ENCODE assay signal across 1 cellular context in the genomic region with DNA sequence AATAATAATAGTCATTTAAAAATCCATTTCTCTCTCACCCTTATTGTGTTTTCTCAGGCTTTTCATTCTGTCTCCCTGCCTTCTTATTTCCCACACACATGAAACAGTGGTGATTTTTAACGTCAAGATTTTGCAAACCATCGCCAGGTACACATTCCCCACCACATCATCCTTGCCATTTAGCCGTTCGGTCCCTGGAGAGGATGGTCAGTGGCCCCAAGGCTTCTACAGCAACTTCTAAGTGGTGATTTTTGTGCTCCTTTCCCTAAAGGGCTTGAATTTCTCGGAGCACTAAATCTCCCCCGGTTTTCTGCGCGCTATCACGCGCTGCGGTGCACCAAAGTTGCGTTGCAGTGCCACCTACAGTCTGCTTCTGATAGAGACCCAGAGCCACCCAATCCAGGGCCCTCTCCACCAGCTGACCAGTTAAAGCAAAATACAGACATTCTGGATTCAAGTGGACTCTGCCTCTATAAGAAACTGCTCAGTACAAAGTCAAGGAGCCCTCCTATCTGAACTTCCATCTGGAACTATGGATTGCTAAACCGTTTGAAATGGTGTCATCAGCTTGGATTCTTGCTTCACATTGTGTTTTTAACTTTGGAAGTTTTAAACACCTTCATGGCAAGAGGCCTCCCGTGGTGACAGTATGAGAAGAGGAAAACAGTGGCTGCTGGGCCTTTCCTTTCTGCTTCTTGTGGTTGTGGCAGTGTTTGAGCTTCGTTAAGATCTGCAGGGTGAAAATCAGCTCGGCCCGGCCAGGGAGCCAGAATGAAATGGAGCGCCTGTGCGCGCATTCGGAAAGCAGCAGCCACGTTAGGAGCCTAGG.
TF ChIP-seq lines count a peak whose summit lies in the region.

No MANE protein-coding gene starts in this region.

TF ChIP-seq in HepG2, 621 proteins besides CTCF, POLR2A, EP300 and RAD21 (continued from another document and continues in another):
- TF ChIP-seq, protein P1, sequence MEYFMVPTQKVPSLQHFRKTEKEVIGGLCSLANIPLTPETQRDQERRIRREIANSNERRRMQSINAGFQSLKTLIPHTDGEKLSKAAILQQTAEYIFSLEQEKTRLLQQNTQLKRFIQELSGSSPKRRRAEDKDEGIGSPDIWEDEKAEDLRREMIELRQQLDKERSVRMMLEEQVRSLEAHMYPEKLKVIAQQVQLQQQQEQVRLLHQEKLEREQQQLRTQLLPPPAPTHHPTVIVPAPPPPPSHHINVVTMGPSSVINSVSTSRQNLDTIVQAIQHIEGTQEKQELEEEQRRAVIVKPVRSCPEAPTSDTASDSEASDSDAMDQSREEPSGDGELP (IDR thresholded peaks at IDR 0.05; ENCODE audit: borderline replicate concordance, low read depth): peak; percentile 89
- TF ChIP-seq ZNF75D (CRISPR knock-in tag; IDR thresholded peaks at IDR 0.05; ENCODE audit: borderline replicate concordance) (no peak), ZNF772 (CRISPR knock-in tag; IDR thresholded peaks at IDR 0.05) (no peak), MEF2D (CRISPR knock-in tag; IDR thresholded peaks at IDR 0.05) (peak; percentile 41), SUZ12 (IDR thresholded peaks at IDR 0.05; ENCODE audit: low read depth, low read length) (no peak), KLF9 (CRISPR knock-in tag; IDR thresholded peaks at IDR 0.05; ENCODE audit: low read depth) (0 out of 2 replicates have a peak, but pooled peaks have one; percentile 34), EEA1 (CRISPR knock-in tag; IDR thresholded peaks at IDR 0.05; ENCODE audit: borderline replicate concordance) (no peak), ZBTB20 (CRISPR knock-in tag; IDR thresholded peaks at IDR 0.05; ENCODE audit: borderline replicate concordance, low read depth) (no peak), ZNF670 (CRISPR knock-in tag; IDR thresholded peaks at IDR 0.05; ENCODE audit: borderline replicate concordance) (no peak), ZNF10 (CRISPR knock-in tag; IDR thresholded peaks at IDR 0.05; ENCODE audit: borderline replicate concordance, low read depth) (no peak), SSRP1 (CRISPR knock-in tag; IDR thresholded peaks at IDR 0.05) (no peak), NFE2 (CRISPR knock-in tag; IDR thresholded peaks at IDR 0.05) (no peak), TOPORS (CRISPR knock-in tag; IDR thresholded peaks at IDR 0.05) (no peak; the same call in 1 of the 2 replicates), HOXA9 (CRISPR knock-in tag; IDR thresholded peaks at IDR 0.05; ENCODE audit: borderline replicate concordance) (no peak), ZZZ3 (CRISPR knock-in tag; IDR thresholded peaks at IDR 0.05; ENCODE audit: borderline replicate concordance) (no peak), ZFP36L1 (CRISPR knock-in tag; IDR thresholded peaks at IDR 0.05) (peak; percentile 58; the same call in 1 of the 2 replicates), IRX3 (CRISPR knock-in tag; IDR thresholded peaks at IDR 0.05; ENCODE audit: borderline replicate concordance, low read depth) (no peak), ZC3H4 (CRISPR knock-in tag; IDR thresholded peaks at IDR 0.05; ENCODE audit: borderline replicate concordance) (no peak), FOXO1 (CRISPR knock-in tag; IDR thresholded peaks at IDR 0.05) (0 out of 2 replicates have a peak, but pooled peaks have one; percentile 24), NFKB2 (CRISPR knock-in tag; IDR thresholded peaks at IDR 0.05; ENCODE audit: borderline replicate concordance) (peak; percentile 50; the same call in 1 of the 2 replicates), ZNF563 (CRISPR knock-in tag; IDR thresholded peaks at IDR 0.05) (peak; percentile 57; the same call in 1 of the 2 replicates), MBD4 (IDR thresholded peaks at IDR 0.05; ENCODE audit: borderline replicate concordance, low read length) (no peak), MED1 (CRISPR knock-in tag; IDR thresholded peaks at IDR 0.05) (peak; percentile 30; the same call in 1 of the 2 replicates), KMT2A (CRISPR knock-in tag; IDR thresholded peaks at IDR 0.05) (no peak), ELF4 (CRISPR knock-in tag; IDR thresholded peaks at IDR 0.05; ENCODE audit: borderline replicate concordance) (no peak), FOXA1 (IDR thresholded peaks at IDR 0.05) (no peak), FOXA1 (CRISPR knock-in tag; IDR thresholded peaks at IDR 0.05) (no peak), CHD4 (IDR thresholded peaks at IDR 0.05; ENCODE audit: borderline replicate concordance, low read length) (no peak), NR2C2 (CRISPR knock-in tag; IDR thresholded peaks at IDR 0.05; ENCODE audit: borderline replicate concordance) (no peak), ZFP36 (IDR thresholded peaks at IDR 0.05; ENCODE audit: borderline replicate concordance, low read depth, low read length, partially characterized antibody) (peak; percentile 43), REL (CRISPR knock-in tag; conservative IDR thresholded peaks at IDR 0.05) (no peak), CHD2 (IDR thresholded peaks at IDR 0.05; ENCODE audit: low read depth, low read length) (no peak), ZNF30 (CRISPR knock-in tag; IDR thresholded peaks at IDR 0.05) (no peak), JDP2 (CRISPR knock-in tag; IDR thresholded peaks at IDR 0.05; ENCODE audit: borderline replicate concordance) (no peak), SP2 (CRISPR knock-in tag; IDR thresholded peaks at IDR 0.05) (no peak), HOXA7 (CRISPR knock-in tag; IDR thresholded peaks at IDR 0.05) (no peak), ZSCAN21 (CRISPR knock-in tag; IDR thresholded peaks at IDR 0.05; ENCODE audit: borderline replicate concordance) (no peak), ZNF225 (CRISPR knock-in tag; IDR thresholded peaks at IDR 0.05) (no peak)
- TF ChIP-seq, protein P2, sequence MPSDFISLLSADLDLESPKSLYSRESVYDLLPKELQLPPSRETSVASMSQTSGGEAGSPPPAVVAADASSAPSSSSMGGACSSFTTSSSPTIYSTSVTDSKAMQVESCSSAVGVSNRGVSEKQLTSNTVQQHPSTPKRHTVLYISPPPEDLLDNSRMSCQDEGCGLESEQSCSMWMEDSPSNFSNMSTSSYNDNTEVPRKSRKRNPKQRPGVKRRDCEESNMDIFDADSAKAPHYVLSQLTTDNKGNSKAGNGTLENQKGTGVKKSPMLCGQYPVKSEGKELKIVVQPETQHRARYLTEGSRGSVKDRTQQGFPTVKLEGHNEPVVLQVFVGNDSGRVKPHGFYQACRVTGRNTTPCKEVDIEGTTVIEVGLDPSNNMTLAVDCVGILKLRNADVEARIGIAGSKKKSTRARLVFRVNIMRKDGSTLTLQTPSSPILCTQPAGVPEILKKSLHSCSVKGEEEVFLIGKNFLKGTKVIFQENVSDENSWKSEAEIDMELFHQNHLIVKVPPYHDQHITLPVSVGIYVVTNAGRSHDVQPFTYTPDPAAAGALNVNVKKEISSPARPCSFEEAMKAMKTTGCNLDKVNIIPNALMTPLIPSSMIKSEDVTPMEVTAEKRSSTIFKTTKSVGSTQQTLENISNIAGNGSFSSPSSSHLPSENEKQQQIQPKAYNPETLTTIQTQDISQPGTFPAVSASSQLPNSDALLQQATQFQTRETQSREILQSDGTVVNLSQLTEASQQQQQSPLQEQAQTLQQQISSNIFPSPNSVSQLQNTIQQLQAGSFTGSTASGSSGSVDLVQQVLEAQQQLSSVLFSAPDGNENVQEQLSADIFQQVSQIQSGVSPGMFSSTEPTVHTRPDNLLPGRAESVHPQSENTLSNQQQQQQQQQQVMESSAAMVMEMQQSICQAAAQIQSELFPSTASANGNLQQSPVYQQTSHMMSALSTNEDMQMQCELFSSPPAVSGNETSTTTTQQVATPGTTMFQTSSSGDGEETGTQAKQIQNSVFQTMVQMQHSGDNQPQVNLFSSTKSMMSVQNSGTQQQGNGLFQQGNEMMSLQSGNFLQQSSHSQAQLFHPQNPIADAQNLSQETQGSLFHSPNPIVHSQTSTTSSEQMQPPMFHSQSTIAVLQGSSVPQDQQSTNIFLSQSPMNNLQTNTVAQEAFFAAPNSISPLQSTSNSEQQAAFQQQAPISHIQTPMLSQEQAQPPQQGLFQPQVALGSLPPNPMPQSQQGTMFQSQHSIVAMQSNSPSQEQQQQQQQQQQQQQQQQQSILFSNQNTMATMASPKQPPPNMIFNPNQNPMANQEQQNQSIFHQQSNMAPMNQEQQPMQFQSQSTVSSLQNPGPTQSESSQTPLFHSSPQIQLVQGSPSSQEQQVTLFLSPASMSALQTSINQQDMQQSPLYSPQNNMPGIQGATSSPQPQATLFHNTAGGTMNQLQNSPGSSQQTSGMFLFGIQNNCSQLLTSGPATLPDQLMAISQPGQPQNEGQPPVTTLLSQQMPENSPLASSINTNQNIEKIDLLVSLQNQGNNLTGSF (CRISPR knock-in tag; IDR thresholded peaks at IDR 0.05): no peak; the same call in 1 of the 2 replicates
- TF ChIP-seq, protein P3, sequence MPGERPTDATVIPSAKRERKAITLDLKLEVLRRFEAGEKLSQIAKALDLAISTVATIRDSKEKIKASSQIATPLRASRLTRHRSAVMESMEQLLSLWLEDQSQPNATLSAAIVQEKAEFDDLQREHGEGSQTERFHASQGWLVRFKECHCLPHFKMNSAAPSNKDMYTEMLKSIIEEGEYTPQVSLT (CRISPR knock-in tag; IDR thresholded peaks at IDR 0.05; ENCODE audit: borderline replicate concordance, low read depth): 0 out of 2 replicates have a peak, but pooled peaks have one; percentile 32
- TF ChIP-seq, protein P4, sequence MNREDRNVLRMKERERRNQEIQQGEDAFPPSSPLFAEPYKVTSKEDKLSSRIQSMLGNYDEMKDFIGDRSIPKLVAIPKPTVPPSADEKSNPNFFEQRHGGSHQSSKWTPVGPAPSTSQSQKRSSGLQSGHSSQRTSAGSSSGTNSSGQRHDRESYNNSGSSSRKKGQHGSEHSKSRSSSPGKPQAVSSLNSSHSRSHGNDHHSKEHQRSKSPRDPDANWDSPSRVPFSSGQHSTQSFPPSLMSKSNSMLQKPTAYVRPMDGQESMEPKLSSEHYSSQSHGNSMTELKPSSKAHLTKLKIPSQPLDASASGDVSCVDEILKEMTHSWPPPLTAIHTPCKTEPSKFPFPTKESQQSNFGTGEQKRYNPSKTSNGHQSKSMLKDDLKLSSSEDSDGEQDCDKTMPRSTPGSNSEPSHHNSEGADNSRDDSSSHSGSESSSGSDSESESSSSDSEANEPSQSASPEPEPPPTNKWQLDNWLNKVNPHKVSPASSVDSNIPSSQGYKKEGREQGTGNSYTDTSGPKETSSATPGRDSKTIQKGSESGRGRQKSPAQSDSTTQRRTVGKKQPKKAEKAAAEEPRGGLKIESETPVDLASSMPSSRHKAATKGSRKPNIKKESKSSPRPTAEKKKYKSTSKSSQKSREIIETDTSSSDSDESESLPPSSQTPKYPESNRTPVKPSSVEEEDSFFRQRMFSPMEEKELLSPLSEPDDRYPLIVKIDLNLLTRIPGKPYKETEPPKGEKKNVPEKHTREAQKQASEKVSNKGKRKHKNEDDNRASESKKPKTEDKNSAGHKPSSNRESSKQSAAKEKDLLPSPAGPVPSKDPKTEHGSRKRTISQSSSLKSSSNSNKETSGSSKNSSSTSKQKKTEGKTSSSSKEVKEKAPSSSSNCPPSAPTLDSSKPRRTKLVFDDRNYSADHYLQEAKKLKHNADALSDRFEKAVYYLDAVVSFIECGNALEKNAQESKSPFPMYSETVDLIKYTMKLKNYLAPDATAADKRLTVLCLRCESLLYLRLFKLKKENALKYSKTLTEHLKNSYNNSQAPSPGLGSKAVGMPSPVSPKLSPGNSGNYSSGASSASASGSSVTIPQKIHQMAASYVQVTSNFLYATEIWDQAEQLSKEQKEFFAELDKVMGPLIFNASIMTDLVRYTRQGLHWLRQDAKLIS (CRISPR knock-in tag; IDR thresholded peaks at IDR 0.05): no peak
- TF ChIP-seq, protein P5, sequence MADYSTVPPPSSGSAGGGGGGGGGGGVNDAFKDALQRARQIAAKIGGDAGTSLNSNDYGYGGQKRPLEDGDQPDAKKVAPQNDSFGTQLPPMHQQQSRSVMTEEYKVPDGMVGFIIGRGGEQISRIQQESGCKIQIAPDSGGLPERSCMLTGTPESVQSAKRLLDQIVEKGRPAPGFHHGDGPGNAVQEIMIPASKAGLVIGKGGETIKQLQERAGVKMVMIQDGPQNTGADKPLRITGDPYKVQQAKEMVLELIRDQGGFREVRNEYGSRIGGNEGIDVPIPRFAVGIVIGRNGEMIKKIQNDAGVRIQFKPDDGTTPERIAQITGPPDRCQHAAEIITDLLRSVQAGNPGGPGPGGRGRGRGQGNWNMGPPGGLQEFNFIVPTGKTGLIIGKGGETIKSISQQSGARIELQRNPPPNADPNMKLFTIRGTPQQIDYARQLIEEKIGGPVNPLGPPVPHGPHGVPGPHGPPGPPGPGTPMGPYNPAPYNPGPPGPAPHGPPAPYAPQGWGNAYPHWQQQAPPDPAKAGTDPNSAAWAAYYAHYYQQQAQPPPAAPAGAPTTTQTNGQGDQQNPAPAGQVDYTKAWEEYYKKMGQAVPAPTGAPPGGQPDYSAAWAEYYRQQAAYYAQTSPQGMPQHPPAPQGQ (CRISPR knock-in tag; IDR thresholded peaks at IDR 0.05; ENCODE audit: borderline replicate concordance): no peak
- TF ChIP-seq, protein P6, sequence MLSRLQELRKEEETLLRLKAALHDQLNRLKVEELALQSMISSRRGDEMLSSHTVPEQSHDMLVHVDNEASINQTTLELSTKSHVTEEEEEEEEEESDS (CRISPR knock-in tag; IDR thresholded peaks at IDR 0.05; ENCODE audit: borderline replicate concordance): peak; percentile 76; the same call in 1 of the 2 replicates
- TF ChIP-seq, protein P7, sequence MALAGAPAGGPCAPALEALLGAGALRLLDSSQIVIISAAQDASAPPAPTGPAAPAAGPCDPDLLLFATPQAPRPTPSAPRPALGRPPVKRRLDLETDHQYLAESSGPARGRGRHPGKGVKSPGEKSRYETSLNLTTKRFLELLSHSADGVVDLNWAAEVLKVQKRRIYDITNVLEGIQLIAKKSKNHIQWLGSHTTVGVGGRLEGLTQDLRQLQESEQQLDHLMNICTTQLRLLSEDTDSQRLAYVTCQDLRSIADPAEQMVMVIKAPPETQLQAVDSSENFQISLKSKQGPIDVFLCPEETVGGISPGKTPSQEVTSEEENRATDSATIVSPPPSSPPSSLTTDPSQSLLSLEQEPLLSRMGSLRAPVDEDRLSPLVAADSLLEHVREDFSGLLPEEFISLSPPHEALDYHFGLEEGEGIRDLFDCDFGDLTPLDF (CRISPR knock-in tag; IDR thresholded peaks at IDR 0.05): no peak
- TF ChIP-seq, protein P8, sequence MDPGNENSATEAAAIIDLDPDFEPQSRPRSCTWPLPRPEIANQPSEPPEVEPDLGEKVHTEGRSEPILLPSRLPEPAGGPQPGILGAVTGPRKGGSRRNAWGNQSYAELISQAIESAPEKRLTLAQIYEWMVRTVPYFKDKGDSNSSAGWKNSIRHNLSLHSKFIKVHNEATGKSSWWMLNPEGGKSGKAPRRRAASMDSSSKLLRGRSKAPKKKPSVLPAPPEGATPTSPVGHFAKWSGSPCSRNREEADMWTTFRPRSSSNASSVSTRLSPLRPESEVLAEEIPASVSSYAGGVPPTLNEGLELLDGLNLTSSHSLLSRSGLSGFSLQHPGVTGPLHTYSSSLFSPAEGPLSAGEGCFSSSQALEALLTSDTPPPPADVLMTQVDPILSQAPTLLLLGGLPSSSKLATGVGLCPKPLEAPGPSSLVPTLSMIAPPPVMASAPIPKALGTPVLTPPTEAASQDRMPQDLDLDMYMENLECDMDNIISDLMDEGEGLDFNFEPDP (CRISPR knock-in tag; conservative IDR thresholded peaks at IDR 0.05): no peak
